ENCODE assay signal across 8 cellular contexts in genomic region chr3:39180546-39181346, GRCh38. TPM values are rescaled to one million over a fixed set of nuclear protein-coding genes. Genes with fewer than 3 reads are reported as not detected.
DNase-seq lines count a peak whose midpoint lies in the region; ATAC-seq, FAIRE-seq and TF ChIP-seq lines count a peak whose summit lies in the region.

No MANE protein-coding gene starts in this region.

- no peak for FAIRE-seq in H54 (lab: Jason Lieb, UNC)

- H3K4me3 ChIP-seq in DND-41 (ENCODE audit: low read depth in 1 of 2, low read length in 2 of 2) (peak overlapping the region in 1 of 2 experiments; percentile 54; a peak in 2 of 4 replicates), SJCRH30 (peak overlapping the region; percentile 36), neutrophil (ENCODE audit: low read depth in 1 of 2, low read length in 1 of 2) (peak overlapping the region; percentile 72 to 73), subcutaneous abdominal adipose tissue (ENCODE audit: low read depth in 1 of 5, low read length in 5 of 5) (peak overlapping the region; percentile 47 to 66 (median 57))

- ATAC-seq in DND-41 (ENCODE audit: insufficient read depth, low read depth), result peak; percentile 88

- H3K9ac ChIP-seq in DND-41 (ENCODE audit: low read depth, low read length) (peak overlapping the region; percentile 23; the same call in 1 of the 2 replicates), subcutaneous abdominal adipose tissue (ENCODE audit: low read length in 5 of 5) (peak overlapping the region in 2 of 5 donors; percentile 30 to 46)

- H3K4me1 ChIP-seq in DND-41 (ENCODE audit: insufficient read depth, low read length) (peaks cover 37% of the 10 kb centered on the region), SJCRH30 (peaks cover 27% of the 10 kb centered on the region), neutrophil (ENCODE audit: control insufficient read depth in 1 of 2, insufficient read depth in 1 of 2, low read depth in 1 of 2, low read length in 1 of 2) (peaks cover 28 to 46% of the 10 kb centered on the region in 2 experiments), subcutaneous abdominal adipose tissue (ENCODE audit: control insufficient read depth in 5 of 5, insufficient read depth in 5 of 5, low read length in 5 of 5) (peaks cover 15 to 45% (median 36%) of the 10 kb centered on the region in 5 donors)

- no peak overlapping the region for H2AFZ ChIP-seq in DND-41 (ENCODE audit: low read depth, low read length)

- H3K79me2 ChIP-seq in DND-41 (ENCODE audit: insufficient read depth, low read length), result no peaks in the 10 kb centered on the region

- TF ChIP-seq POLR2A in H54 (IDR thresholded peaks at IDR 0.05; ENCODE audit: low read depth, low read length), result peak; percentile 27; the same call in 1 of the 2 replicates

- peak overlapping the region; percentile 84 for H3K4me2 ChIP-seq in DND-41 (ENCODE audit: insufficient read depth, low read length)

- H3K27me3 ChIP-seq in DND-41 (ENCODE audit: insufficient read depth, low read length, poor library complexity) (peaks cover 12% of the 10 kb centered on the region), SJCRH30 (no peaks in the 10 kb centered on the region), neutrophil (peaks cover 29% of the 10 kb centered on the region), subcutaneous abdominal adipose tissue (ENCODE audit: control insufficient read depth in 5 of 5, insufficient read depth in 4 of 5, low read length in 5 of 5) (no peaks in the 10 kb centered on the region)

- H3K27ac ChIP-seq in DND-41 (ENCODE audit: low read length) (no peak overlapping the region), SJCRH30 (no peak overlapping the region), neutrophil (peak overlapping the region; percentile 29), subcutaneous abdominal adipose tissue (ENCODE audit: low read depth, low read length) (peak overlapping the region; percentile 46)

- 0 out of 2 replicates have a peak, but pooled peaks cover 14% of the 10 kb centered on the region for H4K20me1 ChIP-seq in DND-41 (ENCODE audit: insufficient read depth, low read length)

- H3K9me3 ChIP-seq in DND-41 (ENCODE audit: insufficient read depth, low read length, severe bottlenecking), result no peaks in the 10 kb centered on the region
- no peaks in the 10 kb centered on the region for H3K9me3 ChIP-seq in SJCRH30 (replicated peaks)
- no peaks in the 10 kb centered on the region for H3K9me3 ChIP-seq in neutrophil
- H3K9me3 ChIP-seq in subcutaneous abdominal adipose tissue (ENCODE audit: control insufficient read depth in 5 of 5, low read length in 5 of 5), result no peaks in the 10 kb centered on the region

- peak; percentile 87 for DNase-seq in DND-41
- DNase-seq in H54 (ENCODE audit: insufficient read length, low spot score), result peak; percentile 89
- peak; percentile 82 for DNase-seq in M059J (ENCODE audit: low read depth)
- DNase-seq in SJCRH30, result peak; percentile 65 to 74
- DNase-seq in activated naive CD4-positive, alpha-beta T cell (lab: John Stamatoyannopoulos, UW), result peak; percentile 28 to 85 (median 62)
- peak; percentile 94 for DNase-seq in germinal center (ENCODE audit: low spot score)

- no peak for TF ChIP-seq CTCF in DND-41 (IDR thresholded peaks at IDR 0.05; ENCODE audit: borderline replicate concordance, extremely low read depth, low read length, poor library complexity, severe bottlenecking)
- TF ChIP-seq CTCF in neutrophil (IDR thresholded peaks at IDR 0.05), result peak; percentile 42

- H3K36me3 ChIP-seq in DND-41 (ENCODE audit: insufficient read depth, low read length), result no peaks in the 10 kb centered on the region
- no peaks in the 10 kb centered on the region for H3K36me3 ChIP-seq in SJCRH30
- H3K36me3 ChIP-seq in neutrophil, result no peaks in the 10 kb centered on the region
- H3K36me3 ChIP-seq in subcutaneous abdominal adipose tissue (ENCODE audit: control insufficient read depth in 5 of 5, insufficient read depth in 5 of 5, low read length in 5 of 5), result no peaks in the 10 kb centered on the region

RNA-seq across cellular contexts. Expression of gene XIRP1, which starts 11.6 kb away (rescaled TPM):
- 0.12 and 0.59 TPM in 2 replicates for total RNA-seq in M059J (2014; rRNA removed; shearing (Covaris generic))
- 0.61 and 0.91 TPM in 2 replicates for total RNA-seq in SJCRH30 (2014; rRNA removed; shearing (Covaris generic))

RNA-seq across cellular contexts. Expression of gene CSRNP1, which starts 27.4 kb away (rescaled TPM):
- total RNA-seq in M059J (2014; rRNA removed; shearing (Covaris generic)), result 6.0 and 12.6 TPM in 2 replicates
- 4.4 TPM in 2 replicates for total RNA-seq in SJCRH30 (2014; rRNA removed; shearing (Covaris generic))

Comparison
In these comparisons a context has a peak if more than half of its experiments do, and no peak if none do; other contexts are left out.
1. H3K27ac ChIP-seq: peak in neutrophil (single experiment) and subcutaneous abdominal adipose tissue (single experiment); none in DND-41 (single experiment) and SJCRH30 (single experiment).
2. Peak in every context shown above with its lines, with median percentiles within 50 percentile points of each other: DNase-seq.